ENCODE assay signal across 23 cellular contexts in genomic region chr3:78908236-78908635, GRCh38.
"Had no signal": no experiment of that assay in that cellular context is flagged by ENCODE, and none has a peak within 500 bp of the region (broad histone marks: within the 10 kb centered on the region; RNA-seq: fewer than 3 reads in every experiment).

No MANE protein-coding gene starts in this region.

- H3K4me1 ChIP-seq: adrenal gland, left ventricle myocardium inferior, transverse colon, vagina had no signal

- ATAC-seq: mucosa of descending colon; naive thymus-derived CD8-positive, alpha-beta T cell; right cardiac atrium had no signal

- H3K36me3 Mint-ChIP-seq: naive thymus-derived CD8-positive, alpha-beta T cell had no signal

- H3K27me3 Mint-ChIP-seq: naive thymus-derived CD8-positive, alpha-beta T cell; progenitor cell of endocrine pancreas had no signal

- H3K27ac ChIP-seq: left ventricle myocardium inferior, transverse colon, vagina, VCaP had no signal

- H3K27me3 ChIP-seq: adrenal gland, transverse colon, vagina had no signal

- H3K27ac Mint-ChIP-seq: activated T-helper 2 cell treated with anti-CD3 and anti-CD28 coated beads, Interferon-gamma antibody, Interleukin-2, Interleukin-4, amounts not matched to agents 10 μg/mL and 5 μg/mL and 100 μg/mL, durations not matched to agents 14 hours and 24 hours and 36 hours; endodermal cell; naive thymus-derived CD8-positive, alpha-beta T cell; progenitor cell of endocrine pancreas had no signal

- H3K4me1 Mint-ChIP-seq: naive thymus-derived CD8-positive, alpha-beta T cell had no signal

- DNase-seq: activated CD4-positive, alpha-beta T cell treated with anti-CD3 and anti-CD28 coated beads for 1 hour; activated CD4-positive, alpha-beta T cell treated with anti-CD3 and anti-CD28 coated beads, Interleukin-2, amount 50 U/mL, for 48 hours; activated naive CD4-positive, alpha-beta T cell treated with anti-CD3 and anti-CD28 coated beads, Interleukin-2, amount 50 U/mL, for 16 hours; activated T-cell treated with anti-CD3 and anti-CD28 coated beads, Interleukin-2, amount 50 U/mL, for 1 hour; adrenal gland; central memory CD4-positive, alpha-beta T cell; endodermal cell; hypothalamus; left ventricle myocardium inferior; mucosa of descending colon; naive thymus-derived CD8-positive, alpha-beta T cell; nucleus accumbens; right cardiac atrium; small intestine; stimulated activated CD4-positive, alpha-beta T cell treated with anti-CD3 and anti-CD28 coated beads, Interleukin-4, amount 100 ng/mL, for 4 hours; stimulated activated CD8-positive, alpha-beta memory T cell treated with anti-CD3 and anti-CD28 coated beads, Interleukin-4, amount 100 ng/mL, for 48 hours; stimulated activated naive CD4-positive, alpha-beta T cell treated with Interleukin-2 at 50 U/mL for 16 hours; substantia nigra; transverse colon had no signal

- H3K4me3 ChIP-seq: adrenal gland, left ventricle myocardium inferior, mucosa of descending colon, transverse colon, vagina had no signal

- H3K4me3 Mint-ChIP-seq: endodermal cell; naive thymus-derived CD8-positive, alpha-beta T cell had no signal

- H3K36me3 ChIP-seq: adrenal gland, left ventricle myocardium inferior, transverse colon, vagina had no signal

- H3K9me3 Mint-ChIP-seq: endodermal cell had no signal

- H3K9me3 ChIP-seq: adrenal gland, left ventricle myocardium inferior, mucosa of descending colon, transverse colon, vagina had no signal
